ENCODE assay signal across 13 cellular contexts in the genomic region with DNA sequence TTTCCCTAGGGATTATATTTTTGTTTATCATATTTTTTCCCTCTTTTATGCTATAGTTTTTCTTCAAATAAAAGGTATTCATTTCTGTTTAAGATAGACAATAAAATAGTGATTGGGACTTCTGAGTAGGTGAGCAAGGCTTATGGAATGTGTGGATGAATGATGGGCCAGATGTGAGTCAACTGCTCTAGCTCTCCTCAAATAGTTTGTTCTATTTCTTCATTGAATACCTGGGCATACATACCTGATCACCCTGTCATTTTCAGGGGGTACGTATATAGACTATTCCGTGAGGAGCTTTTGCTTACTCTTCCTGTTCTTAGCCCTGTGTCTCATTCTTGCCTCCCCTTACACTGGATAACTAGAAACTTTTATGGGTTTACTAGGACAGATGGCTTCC. TPM values are rescaled to one million over a fixed set of nuclear protein-coding genes. Genes with fewer than 3 reads are reported as not detected.
DNase-seq lines count a peak whose midpoint lies in the region; ATAC-seq, FAIRE-seq and TF ChIP-seq lines count a peak whose summit lies in the region.
"Had no signal": no experiment of that assay in that cellular context is flagged by ENCODE, and none has a peak within 500 bp of the region (broad histone marks: within the 10 kb centered on the region; RNA-seq: fewer than 3 reads in every experiment).

No MANE protein-coding gene starts in this region.

- peak in 1 of 2 experiments; percentile 57; a peak in 1 of 5 replicates for TF ChIP-seq EP300 in A549 (IDR thresholded peaks at IDR 0.05)

- H2AK5ac ChIP-seq in IMR-90 (ENCODE audit: low read depth, low read length), result peak overlapping the region; percentile 35; the same call in 1 of the 2 replicates

- no peak overlapping the region for H3K56ac ChIP-seq in IMR-90 (ENCODE audit: extremely low read depth, insufficient read depth, low read length)

- no peak overlapping the region for H3K9ac ChIP-seq in IMR-90 (ENCODE audit: low read depth, low read length)
- peak overlapping the region; percentile 30 for H3K9ac ChIP-seq in keratinocyte (ENCODE audit: control insufficient read depth, extremely low read depth, insufficient read depth, low read length)

- H2BK120ac ChIP-seq in IMR-90 (ENCODE audit: low read depth, low read length), result no peak overlapping the region

- H3K36me3 ChIP-seq in IMR-90 (ENCODE audit: control insufficient read depth, insufficient read depth, low read length) (no peaks in the 10 kb centered on the region; the same call in 1 of the 2 replicates), brain microvascular endothelial cell (replicated peaks) (no peaks in the 10 kb centered on the region), keratinocyte (ENCODE audit: control insufficient read depth in 2 of 2, extremely low read depth in 1 of 2, insufficient read depth in 2 of 2, low read length in 2 of 2) (peaks cover 0 to 3% of the 10 kb centered on the region in 2 experiments)

- no peak overlapping the region for H4K91ac ChIP-seq in IMR-90 (ENCODE audit: insufficient read depth, low read depth, low read length)

- FAIRE-seq in A549 (lab: Jason Lieb, UNC) (peak; percentile 97), keratinocyte (lab: Jason Lieb, UNC) (peak; percentile 87)
- FAIRE-seq: A204.1 had no signal

- no peaks in the 10 kb centered on the region for H3K79me2 ChIP-seq in keratinocyte (ENCODE audit: control insufficient read depth, insufficient read depth, low read length)

- dilution Hi-C loops in IMR-90 (cut with HindIII; ENCODE audit: low sequenced_read_pairs, unreplicated experiment), result no loop called here
- dilution Hi-C loops in keratinocyte (cut with MboI; ENCODE audit: extremely low pct_ligation_motif_present, low sequenced_read_pairs), result no loop called here

- no TSS peak for BruUV-seq in IMR-90 (replicated peaks; lab: Mats Ljungman, UMichigan)

- H3K9me1 ChIP-seq in IMR-90 (ENCODE audit: insufficient read depth, low read length) (peaks cover 4% of the 10 kb centered on the region; the same call in 1 of the 2 replicates), keratinocyte (ENCODE audit: control insufficient read depth, extremely low read depth, insufficient read depth, low read length) (no peaks in the 10 kb centered on the region)

- no peak overlapping the region for H3K4me3 ChIP-seq in A549
- H3K4me3 ChIP-seq in IMR-90 (ENCODE audit: insufficient read depth, low read depth, low read length), result no peak overlapping the region
- H3K4me3 ChIP-seq in brain microvascular endothelial cell (ENCODE audit: low read depth, low read length), result no peak overlapping the region
- H3K4me3 ChIP-seq in keratinocyte (ENCODE audit: control insufficient read depth in 2 of 3, extremely low read depth in 1 of 3, insufficient read depth in 2 of 3, low read depth in 1 of 3, low read length in 3 of 3), result peak overlapping the region in 2 of 3 experiments; percentile 18 to 43
- H3K4me3 ChIP-seq: heart right ventricle had no signal

- CTCF ChIA-PET in A549 (lab: Yijun Ruan, JAX), result interaction anchor here (0.9 to 1.3 kb wide), 4 partner anchors 11 to 228 kb away, joined by 3 to 8 read pairs (median 4); no protein-coding TSS in a partner anchor
- CTCF ChIA-PET in IMR-90 (lab: Yijun Ruan, JAX), result no interaction called here

- intact Hi-C loops in IMR-90 (cut with micrococcal nuclease), result no loop called here

- H2BK15ac ChIP-seq in IMR-90 (ENCODE audit: low read depth, low read length), result no peak overlapping the region

- TF ChIP-seq POLR2A in A549 (IDR thresholded peaks at IDR 0.05; ENCODE audit: low read length) (no peak), IMR-90 (IDR thresholded peaks at IDR 0.05; ENCODE audit: low read depth, low read length) (no peak)

- no peaks in the 10 kb centered on the region for H4K20me1 ChIP-seq in IMR-90 (ENCODE audit: insufficient read depth, low read length)
- no peaks in the 10 kb centered on the region for H4K20me1 ChIP-seq in keratinocyte (ENCODE audit: control insufficient read depth, extremely low read depth, insufficient read depth, low read length)

- H3K4ac ChIP-seq in IMR-90 (ENCODE audit: low read depth, low read length), result no peak overlapping the region

- in situ Hi-C loops in IMR-90 (cut with MboI; ENCODE audit: low sequenced_read_pairs), result no loop called here
- in situ Hi-C loops in brain microvascular endothelial cell (cut with HindIII; ENCODE audit: low pct_ligation_motif_present, low sequenced_read_pairs), result no loop called here

- H3K4me1 ChIP-seq in A549 (peaks cover 43% of the 10 kb centered on the region), IMR-90 (ENCODE audit: control insufficient read depth, insufficient read depth, low read length) (0 out of 2 replicates have a peak, but pooled peaks cover 3% of the 10 kb centered on the region), keratinocyte (ENCODE audit: control insufficient read depth, extremely low read depth, insufficient read depth, low read length) (peaks cover 17% of the 10 kb centered on the region)

- TF ChIP-seq RAD21 in A549 (conservative IDR thresholded peaks at IDR 0.05 in 1 of 2, IDR thresholded peaks at IDR 0.05 in 1 of 2) (0 out of 5 replicates have a peak, but pooled peaks of 1 of the 2 experiments have one; percentile 13), IMR-90 (IDR thresholded peaks at IDR 0.05; ENCODE audit: low read length) (no peak)

- H4K8ac ChIP-seq in IMR-90 (ENCODE audit: low read depth in 2 of 2, low read length in 2 of 2), result no peak overlapping the region

- no peak overlapping the region for H2AFZ ChIP-seq in IMR-90 (replicated peaks; ENCODE audit: low read length, poor library complexity)
- H2AFZ ChIP-seq in keratinocyte (ENCODE audit: control insufficient read depth, low read length), result peak overlapping the region; percentile 68

- no peak overlapping the region for H2AK9ac ChIP-seq in IMR-90 (replicated peaks; ENCODE audit: low read depth, low read length, poor library complexity)

- H4K5ac ChIP-seq in IMR-90 (ENCODE audit: low read depth, low read length), result no peak overlapping the region

- H3K18ac ChIP-seq in IMR-90 (ENCODE audit: low read depth, low read length), result no peak overlapping the region

- POLR2A ChIA-PET in A549 (lab: Yijun Ruan, JAX) (no interaction called here), IMR-90 (lab: Charles Lee; ENCODE audit: unreplicated experiment) (no interaction called here)

- no peak for TF ChIP-seq CTCF in A549 (IDR thresholded peaks at IDR 0.05)
- no peak for TF ChIP-seq CTCF in IMR-90 (conservative IDR thresholded peaks at IDR 0.05; ENCODE audit: low read depth, low read length)
- no peak for TF ChIP-seq CTCF in brain microvascular endothelial cell (IDR thresholded peaks at IDR 0.05; ENCODE audit: low read depth, low read length, missing control alignments)
- TF ChIP-seq CTCF in keratinocyte (optimal IDR thresholded peaks at IDR 0.05 in 1 of 3, IDR thresholded peaks at IDR 0.05 in 1 of 3, conservative IDR thresholded peaks at IDR 0.05 in 1 of 3; ENCODE audit: extremely low read depth in 1 of 3, insufficient read depth in 2 of 3, low read length in 3 of 3), result no peak

- peak overlapping the region; percentile 65 to 81 for H3K27ac ChIP-seq in A549
- H3K27ac ChIP-seq in IMR-90 (ENCODE audit: insufficient read depth, low read length), result no peak overlapping the region
- no peak overlapping the region for H3K27ac ChIP-seq in brain microvascular endothelial cell
- H3K27ac ChIP-seq in keratinocyte (ENCODE audit: control insufficient read depth, insufficient read depth, low read length), result peak overlapping the region; percentile 64
- H3K27ac ChIP-seq: heart right ventricle had no signal

- peak; percentile 86 to 94; a peak in 5 of 6 replicates for ATAC-seq in A549
- peak; percentile 46; the same call in 1 of the 2 replicates for ATAC-seq in IMR-90 (ENCODE audit: low read depth)
- no peak for ATAC-seq in HG03097 (IDR thresholded peaks at IDR 0.05; ENCODE audit: low FRiP score, unreplicated experiment)
- ATAC-seq: heart right ventricle had no signal

- H3K27me3 ChIP-seq in IMR-90 (ENCODE audit: control insufficient read depth, insufficient read depth, low read length), result no peaks in the 10 kb centered on the region
- no peaks in the 10 kb centered on the region for H3K27me3 ChIP-seq in brain microvascular endothelial cell (replicated peaks)
- no peaks in the 10 kb centered on the region for H3K27me3 ChIP-seq in keratinocyte (ENCODE audit: control insufficient read depth, extremely low read depth, insufficient read depth, low read length)
- H3K27me3 ChIP-seq: heart right ventricle had no signal

- H3K9me3 ChIP-seq in A549 (no peaks in the 10 kb centered on the region), IMR-90 (ENCODE audit: control insufficient read depth, insufficient read depth, low read length) (no peaks in the 10 kb centered on the region), keratinocyte (ENCODE audit: control insufficient read depth, low read depth, low read length) (no peaks in the 10 kb centered on the region)
- H3K9me3 ChIP-seq: heart right ventricle had no signal

- H3K14ac ChIP-seq in IMR-90 (replicated peaks; ENCODE audit: low read depth, low read length), result 0 out of 2 replicates have a peak overlapping the region, but pooled peaks have one; percentile 28

- DNase-seq in A549 (ENCODE audit: low read depth in 1 of 2, low spot score in 1 of 2), result peak; percentile 54 to 66
- DNase-seq in IMR-90, result peak; percentile 64
- peak; percentile 40 for DNase-seq in brain microvascular endothelial cell
- peak; percentile 62 for DNase-seq in keratinocyte (ENCODE audit: low read depth, low spot score)
- no peak for DNase-seq in amygdala (lab: John Stamatoyannopoulos, UW)
- DNase-seq in NCI-H1092 treated with DMSO at 0.1 percent for 48 hours (lab: John Stamatoyannopoulos, UW), result no peak
- DNase-seq in NCI-H774 (lab: John Stamatoyannopoulos, UW), result no peak
- DNase-seq: anterior cingulate cortex, heart right ventricle, posterior cingulate gyrus, T-helper 1 cell had no signal

- WGBS in A549 (ENCODE audit: missing lambda C conversion rate), result 6% methylated on average over 2 of the region's 2 CpGs
- no CpG with 5 or more reads among the region's 2 CpGs for WGBS in IMR-90 (ENCODE audit: extremely low coverage in 2 of 2, insufficient read length in 1 of 2), 2 experiments

- H3K4me2 ChIP-seq in A549 (peak overlapping the region; percentile 68), IMR-90 (ENCODE audit: low read depth, low read length) (no peak overlapping the region), keratinocyte (ENCODE audit: control insufficient read depth, extremely low read depth, insufficient read depth, low read depth, low read length) (peak overlapping the region; percentile 82)

- no peak overlapping the region for H2BK5ac ChIP-seq in IMR-90 (ENCODE audit: low read depth, low read length, poor library complexity, severe bottlenecking)

- H2BK20ac ChIP-seq in IMR-90 (ENCODE audit: low read depth, low read length), result no peak overlapping the region

- no peak overlapping the region for H3K23ac ChIP-seq in IMR-90 (ENCODE audit: low read depth, low read length)

- H3K79me1 ChIP-seq in IMR-90 (ENCODE audit: low read depth in 1 of 2, low read length in 2 of 2), result peaks cover 5 to 6% of the 10 kb centered on the region in 2 experiments; a peak in 2 of 4 replicates

RNA-seq across cellular contexts. Expression of a gene that starts 41.9 kb away (rescaled TPM):
- 78.4 and 87.1 TPM in 2 replicates for polyA plus RNA-seq in A549 (2011; rRNA removed)
- polyA plus RNA-seq in A549 (2012; cell fraction: cytosol; rRNA removed), result 36.4 and 40.0 TPM in 2 replicates
- 23.5 and 26.3 TPM in 2 replicates for polyA plus RNA-seq in A549 (2012; cell fraction: nucleus; rRNA removed)
- polyA plus RNA-seq in A549 (2017; fragmentation: RNase III; extraction: RNeasy Plus Mini Kit Qiagen cat#74134 plus additional on column Dnase treatment), result 52.9 to 54.0 TPM (median 53.7 TPM) in 3 replicates
- 60.8 and 68.7 TPM in 2 replicates for polyA minus RNA-seq in A549 (2011; rRNA and poly(A)+ RNA removed)
- 16.7 and 23.1 TPM in 2 replicates for total RNA-seq in IMR-90 (2012; rRNA removed)
- polyA plus RNA-seq in IMR-90 (2012; rRNA removed), result 20.3 and 20.9 TPM in 2 replicates
- polyA plus RNA-seq in IMR-90 (2012; cell fraction: cytosol; rRNA removed), result 11.4 TPM in 2 replicates
- 4.4 and 16.0 TPM in 2 replicates for polyA plus RNA-seq in IMR-90 (2012; cell fraction: nucleus; rRNA removed; ENCODE audit: low replicate concordance)
- polyA plus RNA-seq in keratinocyte, result 24.3 to 30.3 TPM (median 29.8 TPM) in 3 replicates
- polyA plus RNA-seq in keratinocyte (2011; ENCODE audit: low read depth), result 5.8 TPM
- polyA plus RNA-seq in keratinocyte (2011; cell fraction: cytosol; rRNA removed), result 29.7 and 48.3 TPM in 2 replicates
- polyA plus RNA-seq in keratinocyte (2011; cell fraction: nucleus; rRNA removed), result 29.3 and 30.2 TPM in 2 replicates
- 28.1 and 29.8 TPM in 2 replicates for polyA plus RNA-seq in keratinocyte (2012; ENCODE audit: low replicate concordance)
- 16.4 to 31.4 TPM (median 28.3 TPM) in 3 replicates for polyA minus RNA-seq in keratinocyte
- 17.6 TPM for polyA minus RNA-seq in keratinocyte (2011; cell fraction: cytosol; rRNA and poly(A)+ RNA removed)
- 20.4 and 55.5 TPM in 2 replicates for polyA minus RNA-seq in keratinocyte (2011; cell fraction: nucleus; rRNA and poly(A)+ RNA removed)

RNA-seq across cellular contexts. Expression of a gene that starts 42.2 kb away (rescaled TPM):
- polyA plus RNA-seq in A549 (2011; rRNA removed) (7.4 and 8.5 TPM in 2 replicates), A549 (2017; fragmentation: RNase III; extraction: RNeasy Plus Mini Kit Qiagen cat#74134 plus additional on column Dnase treatment) (7.6 to 9.5 TPM (median 8.5 TPM) in 3 replicates), IMR-90 (2012; rRNA removed) (1.1 and 1.4 TPM in 2 replicates), keratinocyte (1.5 to 1.9 TPM (median 1.8 TPM) in 3 replicates)
- polyA plus RNA-seq in A549 (2012; cell fraction: cytosol; rRNA removed), result 5.5 and 6.7 TPM in 2 replicates
- 3.3 and 4.3 TPM in 2 replicates for polyA plus RNA-seq in A549 (2012; cell fraction: nucleus; rRNA removed)
- 5.5 and 5.9 TPM in 2 replicates for polyA minus RNA-seq in A549 (2011; rRNA and poly(A)+ RNA removed)
- total RNA-seq in IMR-90 (2012; rRNA removed), result 0.83 and 1.1 TPM in 2 replicates
- 0.97 and 1.7 TPM in 2 replicates for polyA plus RNA-seq in IMR-90 (2012; cell fraction: cytosol; rRNA removed)
- polyA plus RNA-seq in IMR-90 (2012; cell fraction: nucleus; rRNA removed; ENCODE audit: low replicate concordance), result 1.2 and 1.8 TPM in 2 replicates
- polyA plus RNA-seq in keratinocyte (2011; ENCODE audit: low read depth), result 0.31 TPM
- polyA plus RNA-seq in keratinocyte (2011; cell fraction: cytosol; rRNA removed), result 2.0 and 2.3 TPM in 2 replicates
- polyA plus RNA-seq in keratinocyte (2011; cell fraction: nucleus; rRNA removed), result 1.7 and 2.5 TPM in 2 replicates
- 1.4 and 1.6 TPM in 2 replicates for polyA plus RNA-seq in keratinocyte (2012; ENCODE audit: low replicate concordance)
- 0.30 to 2.2 TPM (median 1.1 TPM) in 3 replicates for polyA minus RNA-seq in keratinocyte
- not detected for polyA minus RNA-seq in keratinocyte (2011; cell fraction: cytosol; rRNA and poly(A)+ RNA removed)
- polyA minus RNA-seq in keratinocyte (2011; cell fraction: nucleus; rRNA and poly(A)+ RNA removed), result 1.4 and 1.7 TPM in 2 replicates

Comparison
In these comparisons a context has a peak if more than half of its experiments do, and no peak if none do; other contexts are left out.
1. DNase-seq: peak in A549 (2 of 2), IMR-90 (single experiment), brain microvascular endothelial cell (single experiment) and keratinocyte (single experiment); none in amygdala (0 of 56), NCI-H1092 treated with DMSO at 0.1 percent for 48 hours (single experiment) and NCI-H774 (single experiment).
2. H3K27ac ChIP-seq: peak in A549 (2 of 2) and keratinocyte (single experiment); none in IMR-90 (single experiment) and brain microvascular endothelial cell (single experiment).
3. H3K4me3 ChIP-seq: peak in keratinocyte (2 of 3); none in A549 (single experiment), IMR-90 (single experiment) and brain microvascular endothelial cell (single experiment).